Comparison of ENCODE assay signal across 8 cellular contexts in the genomic region with DNA sequence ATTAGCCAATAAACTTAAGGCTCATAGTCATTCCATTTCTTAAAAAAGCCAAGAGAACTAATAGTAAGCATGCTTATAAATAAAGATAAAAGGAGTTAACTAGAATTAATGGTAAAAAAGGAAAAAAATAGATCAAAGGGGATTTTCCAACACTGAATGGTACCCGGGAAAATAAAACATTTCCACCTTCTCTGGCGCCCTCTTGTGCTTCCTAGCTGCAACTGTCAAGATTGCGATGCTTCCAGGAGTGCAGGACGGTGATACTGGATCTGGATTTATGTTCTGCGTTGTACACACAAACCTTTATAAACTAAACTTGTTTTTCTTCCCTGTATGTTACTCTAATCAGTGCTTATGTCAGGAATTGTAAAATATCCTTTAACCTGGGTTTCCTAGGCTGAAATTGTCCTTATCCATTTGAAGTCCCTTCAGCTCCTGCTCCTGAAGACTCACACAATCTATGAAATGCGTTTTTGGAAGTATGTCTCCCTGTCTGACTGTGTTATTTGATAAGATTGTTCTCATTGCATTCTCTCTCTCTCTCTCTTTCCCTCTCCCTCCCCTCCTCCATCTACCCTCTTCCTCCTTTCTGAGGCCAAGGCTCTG. TPM values are rescaled to one million over a fixed set of nuclear protein-coding genes. Genes with fewer than 3 reads are reported as not detected.
DNase-seq lines count a peak whose midpoint lies in the region; ATAC-seq and TF ChIP-seq lines count a peak whose summit lies in the region.

No MANE protein-coding gene starts in this region.

- TF ChIP-seq CTCF in 22Rv1 (IDR thresholded peaks at IDR 0.05) = peak; percentile 87
- peak; percentile 85 for TF ChIP-seq CTCF in DOHH2 (IDR thresholded peaks at IDR 0.05; ENCODE audit: low read depth, low read length, poor library complexity, severe bottlenecking)
- peak; percentile 86 for TF ChIP-seq CTCF in PC-3 (conservative IDR thresholded peaks at IDR 0.05; ENCODE audit: low read depth, low read length)
- TF ChIP-seq CTCF in dorsolateral prefrontal cortex (IDR thresholded peaks at IDR 0.05 in 54 of 56, conservative IDR thresholded peaks at IDR 0.05 in 2 of 56; ENCODE audit: low read depth in 1 of 56, partially characterized antibody in 56 of 56) = peak; percentile 72 to 96 (median 88)
- no peak for TF ChIP-seq CTCF in lower leg skin (IDR thresholded peaks at IDR 0.05)

- POLR2A ChIA-PET in PC-3 (lab: Charles Lee; ENCODE audit: unreplicated experiment) = no interaction called here

- TF ChIP-seq POLR2A in lower leg skin (IDR thresholded peaks at IDR 0.05) = no peak

- H3K36me3 ChIP-seq in DOHH2 (ENCODE audit: control insufficient read depth, low read length) = no peaks in the 10 kb centered on the region
- no peaks in the 10 kb centered on the region for H3K36me3 ChIP-seq in PC-3 (ENCODE audit: low read depth, low read length)

- H3K27ac ChIP-seq in 22Rv1 = no peak overlapping the region
- H3K27ac ChIP-seq in DOHH2 (ENCODE audit: low read depth, low read length) = no peak overlapping the region
- H3K27ac ChIP-seq in PC-3 (ENCODE audit: low read length) = no peak overlapping the region
- H3K27ac ChIP-seq in dorsolateral prefrontal cortex = peak overlapping the region in 2 of 59 donors; percentile 5 to 36

- no peak overlapping the region for H3K9ac ChIP-seq in PC-3 (ENCODE audit: low read length)

- H3F3A ChIP-seq in DOHH2 (ENCODE audit: control insufficient read depth, insufficient read depth) = no peaks in the 10 kb centered on the region
- no peaks in the 10 kb centered on the region for H3F3A ChIP-seq in PC-3 (ENCODE audit: low read length, unreplicated experiment)

- H3K9me3 ChIP-seq in DOHH2 (ENCODE audit: control insufficient read depth, insufficient read depth, low read length) = no peaks in the 10 kb centered on the region
- H3K9me3 ChIP-seq in PC-3 (ENCODE audit: low read length) = no peaks in the 10 kb centered on the region

- H3K27me3 ChIP-seq in DOHH2 (ENCODE audit: control insufficient read depth, low read length) (peaks cover 13% of the 10 kb centered on the region; the same call in 1 of the 2 replicates), PC-3 (ENCODE audit: low read length) (peaks cover 3% of the 10 kb centered on the region; the same call in 1 of the 2 replicates), dorsolateral prefrontal cortex (no peaks in the 10 kb centered on the region)

- ATAC-seq in HG03103 (IDR thresholded peaks at IDR 0.05; ENCODE audit: low read depth, unreplicated experiment) (peak; percentile 46), PC-3 (peak; percentile 60)

- peaks cover 23% of the 10 kb centered on the region for H3K27me3 Mint-ChIP-seq in T-helper 2 cell treated with Interferon-gamma antibody and Interleukin-4, amounts not matched to agents 5 μg/mL and 100 μg/mL, for 36 hours (ENCODE audit: low read depth)

- intact Hi-C loops in PC-3 (cut with micrococcal nuclease) = loop anchor here (1.0 kb wide), 1 partner anchor 110 kb away; no protein-coding TSS in a partner anchor
- intact Hi-C loops in dorsolateral prefrontal cortex (cut with DNase I) = loop anchor here (5.0 to 10.0 kb wide), 3 partner anchors 227 to 789 kb away; no protein-coding TSS in a partner anchor
- intact Hi-C loops in lower leg skin (cut with DNase I; ENCODE audit: low total_unique reads) = loop anchor here (10.0 kb wide), 1 partner anchor 229 kb away; no protein-coding TSS in a partner anchor

- H3K4me1 ChIP-seq in DOHH2 (ENCODE audit: control insufficient read depth, low read length) = no peaks in the 10 kb centered on the region
- H3K4me1 ChIP-seq in PC-3 (ENCODE audit: insufficient read depth, low read length) = peaks cover 6% of the 10 kb centered on the region

- peaks cover 10% of the 10 kb centered on the region for H3K4me1 Mint-ChIP-seq in T-helper 2 cell treated with Interferon-gamma antibody and Interleukin-4, amounts not matched to agents 5 μg/mL and 100 μg/mL, for 36 hours (ENCODE audit: low read depth)

- 8 to 9% methylated on average over 6 of the region's 6 CpGs for WGBS in lower leg skin, 2 donors

- H3K79me2 ChIP-seq in DOHH2 (ENCODE audit: control insufficient read depth, low read length) (no peaks in the 10 kb centered on the region), PC-3 (ENCODE audit: low read length) (no peaks in the 10 kb centered on the region)

- no TSS peak for BruUV-seq in PC-3 (replicated peaks; lab: Mats Ljungman, UMichigan)

- no peaks in the 10 kb centered on the region for H3K9me2 ChIP-seq in DOHH2 (replicated peaks; ENCODE audit: control insufficient read depth, low read length)
- H3K9me2 ChIP-seq in PC-3 (replicated peaks; ENCODE audit: low read length) = no peaks in the 10 kb centered on the region

- H4K20me1 ChIP-seq in DOHH2 (ENCODE audit: control insufficient read depth, insufficient read depth, low read depth, low read length) (no peaks in the 10 kb centered on the region), PC-3 (ENCODE audit: low read length) (no peaks in the 10 kb centered on the region)

- no peak overlapping the region for H3K27ac Mint-ChIP-seq in T-helper 2 cell treated with Interferon-gamma antibody and Interleukin-4, amounts not matched to agents 5 μg/mL and 100 μg/mL, for 36 hours

- no peak overlapping the region for H3K4me3 ChIP-seq in DOHH2 (ENCODE audit: low read length)
- H3K4me3 ChIP-seq in PC-3 (ENCODE audit: low read length) = no peak overlapping the region; the same call in 1 of the 2 replicates
- H3K4me3 ChIP-seq in dorsolateral prefrontal cortex = peak overlapping the region in 1 of 59 donors; percentile 10
- H3K4me3 ChIP-seq in lower leg skin (ENCODE audit: low read depth, poor library complexity, severe bottlenecking) = no peak overlapping the region

- H3K9me3 Mint-ChIP-seq in T-helper 2 cell treated with Interferon-gamma antibody and Interleukin-4, amounts not matched to agents 5 μg/mL and 100 μg/mL, for 36 hours = no peaks in the 10 kb centered on the region

- DNase-seq in PC-3 (peak; percentile 65), dorsolateral prefrontal cortex (peak in 8 of 10 donors; percentile 14 to 59 (median 52)), midbrain (lab: John Stamatoyannopoulos, UW) (peak; percentile 73), lower leg skin (ENCODE audit: low spot score in 2 of 2) (no peak)
- DNase-seq in T-helper 2 cell treated with Interferon-gamma antibody and Interleukin-4, amounts not matched to agents 5 μg/mL and 100 μg/mL, for 36 hours (ENCODE audit: low spot score) = no peak

- peak overlapping the region; percentile 52 for H2AFZ ChIP-seq in PC-3 (ENCODE audit: low read length)

- no peak overlapping the region for H3K4me3 Mint-ChIP-seq in T-helper 2 cell treated with Interferon-gamma antibody and Interleukin-4, amounts not matched to agents 5 μg/mL and 100 μg/mL, for 36 hours

- H3K36me3 Mint-ChIP-seq in T-helper 2 cell treated with Interferon-gamma antibody and Interleukin-4, amounts not matched to agents 5 μg/mL and 100 μg/mL, for 36 hours (ENCODE audit: low read depth) = no peaks in the 10 kb centered on the region

- H3K4me2 ChIP-seq in DOHH2 (ENCODE audit: low read length) (no peak overlapping the region), PC-3 (ENCODE audit: low read length) (peak overlapping the region; percentile 66)

- CTCF ChIA-PET in PC-3 (lab: Charles Lee) = interaction anchor here (0.6 to 1.5 kb wide), 4 partner anchors 13 to 226 kb away, joined by 3 to 6 read pairs (median 4); no protein-coding TSS in a partner anchor

RNA-seq across cellular contexts. Expression of gene HTATIP2, which starts 9.6 kb away (rescaled TPM):
- total RNA-seq in PC-3 (2014; rRNA removed) (39.7 and 48.3 TPM in 2 replicates), dorsolateral prefrontal cortex (10 to 100 TPM; 12.7 to 59.9 (median 25.5) TPM), lower leg skin (10 to 100 TPM; 41.4 to 63.2 (median 54.9) TPM)

RNA-seq across cellular contexts. Expression of gene PRMT3, which starts 33.6 kb away (rescaled TPM):
- 43.7 and 50.3 TPM in 2 replicates for total RNA-seq in PC-3 (2014; rRNA removed)
- 10 to 100 TPM; 12.6 to 34.9 (median 19.9) TPM for total RNA-seq in dorsolateral prefrontal cortex
- total RNA-seq in lower leg skin = 10 to 100 TPM in 3 of 4 donors, 1 to 10 TPM in 1; 8.2 to 14.9 (median 12.9) TPM

Comparison
In these comparisons a context has a peak if more than half of its experiments do, and no peak if none do; other contexts are left out.
1. CTCF ChIP-seq: peak in 22Rv1 (single experiment), DOHH2 (single experiment), PC-3 (single experiment) and dorsolateral prefrontal cortex (56 of 56); none in lower leg skin (0 of 3).
2. DNase-seq: peak in PC-3 (single experiment), dorsolateral prefrontal cortex (8 of 10) and midbrain (single experiment); none in lower leg skin (0 of 2) and T-helper 2 cell treated with Interferon-gamma antibody and Interleukin-4, amounts not matched to agents 5 μg/mL and 100 μg/mL, for 36 hours (single experiment).